24 cellular contexts compared by ENCODE assay signal in the genomic region with DNA sequence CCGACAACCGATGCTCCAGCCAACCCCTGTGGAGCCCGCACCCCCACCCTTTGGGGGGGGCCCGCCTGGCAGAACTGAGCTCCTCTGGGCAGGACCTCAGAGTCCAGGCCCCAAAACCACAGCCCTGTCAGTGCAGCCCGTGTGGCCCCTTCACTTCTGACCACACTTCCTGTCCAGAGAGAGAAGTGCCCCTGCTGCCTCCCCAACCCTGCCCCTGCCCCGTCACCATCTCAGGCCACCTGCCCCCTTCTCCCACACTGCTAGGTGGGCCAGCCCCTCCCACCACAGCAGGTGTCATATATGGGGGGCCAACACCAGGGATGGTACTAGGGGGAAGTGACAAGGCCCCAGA. TPM values are rescaled to one million over a fixed set of nuclear protein-coding genes. Genes with fewer than 3 reads are reported as not detected.
DNase-seq lines count a peak whose midpoint lies in the region; ATAC-seq, FAIRE-seq and TF ChIP-seq lines count a peak whose summit lies in the region.
"Had no signal": no experiment of that assay in that cellular context is flagged by ENCODE, and none has a peak within 500 bp of the region (broad histone marks: within the 10 kb centered on the region; RNA-seq: fewer than 3 reads in every experiment).

No MANE protein-coding gene starts in this region.

- H3K4me2 ChIP-seq in HepG2 (ENCODE audit: low read depth, low read length) = no peak overlapping the region
- no peak overlapping the region for H3K4me2 ChIP-seq in H1 (ENCODE audit: insufficient read depth in 1 of 2, low read depth in 2 of 2, low read length in 2 of 2)
- no peak overlapping the region for H3K4me2 ChIP-seq in osteoblast (ENCODE audit: insufficient read depth, low read length)

- 76% methylated on average over 6 of the region's 6 CpGs for WGBS in liver
- WGBS in HepG2 (ENCODE audit: low lambda C conversion rate) = 52% methylated on average over 5 of the region's 6 CpGs
- WGBS in H1 (ENCODE audit: extremely low coverage in 1 of 2, insufficient coverage in 1 of 2, insufficient read length in 1 of 2, insufficient replicate concordance in 2 of 2, low coverage in 1 of 2, low lambda C conversion rate in 2 of 2, missing lambda C conversion rate in 1 of 2), 2 experiments = 63% methylated on average over 1 of the region's 6 CpGs; no CpG with 5 or more reads in 1 of the 2 experiments

- H2AK5ac ChIP-seq in H1 (ENCODE audit: low read depth, low read length) = no peak overlapping the region

- CTCF ChIA-PET in HepG2 (lab: Yijun Ruan, JAX; ENCODE audit: low intra/inter-chr PET ratio, low total read pairs) (no interaction called here), H1 (lab: Charles Lee; ENCODE audit: partially characterized antibody) (interaction anchor here (0.5 to 15.4 kb wide), 12 partner anchors 7 to 209 kb away, joined by 3 to 210 read pairs (median 14); a partner anchor contains a TSS)

- no peak overlapping the region for H2BK12ac ChIP-seq in H1 (ENCODE audit: low read depth, low read length)

- H4K8ac ChIP-seq in H1 (ENCODE audit: extremely low read depth, insufficient read depth, low read length) = no peak overlapping the region

- H3K23me2 ChIP-seq in H1 (ENCODE audit: low read depth, low read length) = peaks cover 2% of the 10 kb centered on the region; the same call in 1 of the 2 replicates

- H2AFZ ChIP-seq in HepG2 (ENCODE audit: low read length) (no peak overlapping the region), H1 (ENCODE audit: low read length) (no peak overlapping the region), osteoblast (ENCODE audit: low read length) (no peak overlapping the region)

- TF ChIP-seq CTCF in liver (IDR thresholded peaks at IDR 0.05; ENCODE audit: low read depth, low read length, missing input control) = no peak
- TF ChIP-seq CTCF in HepG2 (CRISPR knock-in tag; IDR thresholded peaks at IDR 0.05) = no peak
- TF ChIP-seq CTCF in H1 (IDR thresholded peaks at IDR 0.05; ENCODE audit: control extremely low read depth in 1 of 3, insufficient read depth in 1 of 3, low read depth in 1 of 3, low read length in 3 of 3) = no peak
- TF ChIP-seq CTCF in osteoblast (IDR thresholded peaks at IDR 0.05; ENCODE audit: extremely low read depth, low read depth, low read length) = no peak
- no peak for TF ChIP-seq CTCF in upper lobe of right lung (IDR thresholded peaks at IDR 0.05)

- H3K9me3 ChIP-seq in liver (ENCODE audit: control insufficient read depth in 4 of 4, low read length in 3 of 4) = no peaks in the 10 kb centered on the region
- H3K9me3 ChIP-seq in HepG2 (ENCODE audit: low read length) = no peaks in the 10 kb centered on the region
- H3K9me3 ChIP-seq in H1 (ENCODE audit: insufficient read depth in 2 of 2, low read depth in 1 of 2, low read length in 1 of 2) = no peaks in the 10 kb centered on the region
- H3K9me3 ChIP-seq in osteoblast (ENCODE audit: low read depth, low read length) = no peaks in the 10 kb centered on the region
- no peaks in the 10 kb centered on the region for H3K9me3 ChIP-seq in upper lobe of right lung
- H3K9me3 ChIP-seq: BE2C, SJCRH30 had no signal

- H3K14ac ChIP-seq in H1 (ENCODE audit: insufficient read length) = no peak overlapping the region

- H3K23ac ChIP-seq in H1 (ENCODE audit: insufficient read length) = no peak overlapping the region

- H3K4me1 ChIP-seq in liver (ENCODE audit: control insufficient read depth in 4 of 4, insufficient read depth in 4 of 4, low read length in 3 of 4) (peaks cover 7 to 19% (median 16%) of the 10 kb centered on the region in 4 donors), HepG2 (ENCODE audit: insufficient read depth, low read length) (peaks cover 55% of the 10 kb centered on the region), H1 (replicated peaks in 1 of 4; ENCODE audit: control insufficient read depth in 3 of 4, insufficient read depth in 4 of 4, low read length in 3 of 4) (peaks cover 16 to 53% (median 32%) of the 10 kb centered on the region in 4 experiments), osteoblast (ENCODE audit: insufficient read depth, low read length) (peaks cover 24% of the 10 kb centered on the region), upper lobe of right lung (peaks cover 18% of the 10 kb centered on the region)

- 0 out of 2 replicates have a peak overlapping the region, but pooled peaks have one; percentile 79 for H2BK5ac ChIP-seq in H1 (ENCODE audit: low read depth, low read length)

- TF ChIP-seq POLR2A in HepG2 (IDR thresholded peaks at IDR 0.05; ENCODE audit: insufficient read depth in 1 of 2, low read depth in 2 of 2, low read length in 2 of 2) (no peak), H1 (IDR thresholded peaks at IDR 0.05; ENCODE audit: control extremely low read depth in 1 of 2, low read depth in 2 of 2, low read length in 2 of 2) (no peak)

- intact Hi-C loops in HepG2 (cut with micrococcal nuclease; ENCODE audit: unreplicated experiment) (no loop called here), upper lobe of right lung (cut with DNase I) (no loop called here)

- H3K9ac ChIP-seq in liver (ENCODE audit: low read depth in 1 of 2, low read length in 2 of 2) (no peak overlapping the region), HepG2 (ENCODE audit: insufficient read depth, low read depth, low read length) (no peak overlapping the region), H1 (replicated peaks in 1 of 4; ENCODE audit: extremely low read depth in 1 of 4, low read depth in 3 of 4, low read length in 3 of 4) (no peak overlapping the region)

- BruUV-seq in HepG2 (replicated peaks; lab: Mats Ljungman, UMichigan) = no TSS peak

- no peak overlapping the region for H3K4ac ChIP-seq in H1 (replicated peaks; ENCODE audit: insufficient read length, low read depth, low read length)

- H3K36me3 ChIP-seq in liver (ENCODE audit: control insufficient read depth in 4 of 4, insufficient read depth in 3 of 4, low read depth in 1 of 4, low read length in 3 of 4) (no peaks in the 10 kb centered on the region), HepG2 (replicated peaks in 1 of 2; ENCODE audit: control insufficient read depth in 1 of 2, insufficient read depth in 2 of 2, low read length in 2 of 2) (no peaks in the 10 kb centered on the region), H1 (ENCODE audit: control insufficient read depth in 2 of 4, insufficient read depth in 4 of 4, low read length in 3 of 4) (no peaks in the 10 kb centered on the region; a peak in 1 of 8 replicates), osteoblast (ENCODE audit: insufficient read depth, low read length) (no peaks in the 10 kb centered on the region), upper lobe of right lung (no peaks in the 10 kb centered on the region)
- H3K36me3 ChIP-seq: BE2C had no signal

- in situ Hi-C loops in HepG2 (cut with HindIII; ENCODE audit: extremely low pct_ligation_motif_present, low pct_unique_long_range_greater_than_20kb) = no loop called here

- H3K27me3 ChIP-seq in liver (ENCODE audit: control insufficient read depth in 4 of 4, insufficient read depth in 4 of 4, low read length in 3 of 4) = no peaks in the 10 kb centered on the region
- H3K27me3 ChIP-seq in HepG2 (ENCODE audit: control insufficient read depth in 1 of 2, insufficient read depth in 2 of 2, low read length in 2 of 2) = peaks cover 2 to 33% of the 10 kb centered on the region in 2 experiments; a peak in 4 of 5 replicates
- no peaks in the 10 kb centered on the region for H3K27me3 ChIP-seq in H1 (replicated peaks in 1 of 4; ENCODE audit: control insufficient read depth in 3 of 4, extremely low read depth in 1 of 4, insufficient read depth in 3 of 4, low read length in 3 of 4)
- H3K27me3 ChIP-seq in osteoblast (ENCODE audit: insufficient read depth, low read length) = peaks cover 8% of the 10 kb centered on the region
- peaks cover 6% of the 10 kb centered on the region for H3K27me3 ChIP-seq in upper lobe of right lung
- H3K27me3 ChIP-seq: BE2C, SJCRH30 had no signal

- TF ChIP-seq RAD21 in liver (IDR thresholded peaks at IDR 0.05) = no peak
- TF ChIP-seq RAD21 in HepG2 (CRISPR knock-in tag; IDR thresholded peaks at IDR 0.05) = no peak
- TF ChIP-seq RAD21 in H1 (IDR thresholded peaks at IDR 0.05 in 1 of 2, conservative IDR thresholded peaks at IDR 0.05 in 1 of 2; ENCODE audit: low read depth in 2 of 2, low read length in 2 of 2) = no peak

- ATAC-seq in HepG2 (no peak), upper lobe of right lung (no peak)
- ATAC-seq: K562 had no signal

- no peak for DNase-seq in HepG2 (ENCODE audit: low spot score)
- no peak for DNase-seq in H1 (ENCODE audit: low read depth in 1 of 2, low spot score in 2 of 2)
- peak; percentile 67 for DNase-seq in osteoblast (ENCODE audit: insufficient read length, low spot score, missing footprints)
- DNase-seq in upper lobe of right lung = peak; percentile 64
- no peak for DNase-seq in NCI-H2029 treated with DMSO at 0.1 percent for 48 hours (lab: John Stamatoyannopoulos, UW)
- no peak for DNase-seq in activated naive CD4-positive, alpha-beta T cell treated with Interleukin-2 at 50 U/mL for 16 hours
- DNase-seq in HuH-7.5 (ENCODE audit: low spot score) = no peak
- DNase-seq: BE2C, EL, GF-D8, MM.1S, NCI-H1105, NCI-H2081, NCI-H2171, NCI-H345, NCI-H524, NCI-H774, OCI-M1, SJCRH30 had no signal

- no peaks in the 10 kb centered on the region for H3K79me1 ChIP-seq in H1 (ENCODE audit: low read depth, low read length)

- H4K5ac ChIP-seq in H1 (ENCODE audit: insufficient read length, low read depth, low read length) = no peak overlapping the region

- H4K91ac ChIP-seq in H1 (replicated peaks; ENCODE audit: insufficient read length, low read length) = no peak overlapping the region

- H2BK15ac ChIP-seq in H1 (ENCODE audit: low read length) = peak overlapping the region; percentile 3; the same call in 1 of the 2 replicates

- TF ChIP-seq EP300 in HepG2 (IDR thresholded peaks at IDR 0.05; ENCODE audit: low read depth in 2 of 2, low read length in 2 of 2) = no peak
- TF ChIP-seq EP300 in HepG2 (CRISPR knock-in tag; IDR thresholded peaks at IDR 0.05; ENCODE audit: borderline replicate concordance) = no peak
- no peak for TF ChIP-seq EP300 in H1 (IDR thresholded peaks at IDR 0.05; ENCODE audit: borderline replicate concordance in 1 of 2, low read depth in 2 of 2, low read length in 2 of 2)

- FAIRE-seq in HepG2 (lab: Jason Lieb, UNC) (no peak), H1 (lab: Jason Lieb, UNC) (no peak)
- FAIRE-seq: GM19239, H54, K562, RCC 7860 had no signal

- H2BK120ac ChIP-seq in H1 (replicated peaks; ENCODE audit: low read depth, low read length) = no peak overlapping the region

- H3K4me3 ChIP-seq in liver (ENCODE audit: low read depth in 1 of 3, low read length in 3 of 3) = no peak overlapping the region
- H3K4me3 ChIP-seq in HepG2 (replicated peaks in 1 of 3; ENCODE audit: insufficient read depth in 1 of 3, low read depth in 2 of 3, low read length in 3 of 3) = no peak overlapping the region
- no peak overlapping the region for H3K4me3 ChIP-seq in H1 (ENCODE audit: extremely low read depth in 1 of 4, insufficient read depth in 2 of 4, low read depth in 3 of 4, low read length in 4 of 4)
- no peak overlapping the region for H3K4me3 ChIP-seq in osteoblast (ENCODE audit: insufficient read depth, low read length)
- no peak overlapping the region for H3K4me3 ChIP-seq in upper lobe of right lung
- H3K4me3 ChIP-seq: K562, SJCRH30 had no signal

- H4K20me1 ChIP-seq in HepG2 (ENCODE audit: insufficient read depth, low read length) (no peaks in the 10 kb centered on the region), H1 (replicated peaks in 1 of 2; ENCODE audit: control insufficient read depth in 1 of 2, insufficient read depth in 2 of 2, low read length in 2 of 2) (no peaks in the 10 kb centered on the region), osteoblast (ENCODE audit: insufficient read depth, low read length) (no peaks in the 10 kb centered on the region)

- no peak overlapping the region for H2BK20ac ChIP-seq in H1 (ENCODE audit: low read length)

- no peak overlapping the region for H3K56ac ChIP-seq in H1 (replicated peaks; ENCODE audit: insufficient read length, low read depth, low read length)

- POLR2A ChIA-PET in HepG2 (lab: Yijun Ruan, JAX) (no interaction called here), H1 (lab: Charles Lee; ENCODE audit: partially characterized antibody) (interaction anchor here (1.1 kb wide), 1 partner anchor 31 kb away, joined by 3 read pairs; no protein-coding TSS in a partner anchor)

- no peaks in the 10 kb centered on the region for H3K79me2 ChIP-seq in HepG2 (ENCODE audit: insufficient read depth, low read length)
- H3K79me2 ChIP-seq in H1 (ENCODE audit: control insufficient read depth in 1 of 2, insufficient read depth in 2 of 2, low read length in 2 of 2) = no peaks in the 10 kb centered on the region
- H3K79me2 ChIP-seq in osteoblast (ENCODE audit: insufficient read depth, low read length) = no peaks in the 10 kb centered on the region

- H3K27ac ChIP-seq in liver (ENCODE audit: low read depth in 1 of 2, low read length in 2 of 2) = peak overlapping the region; percentile 12 to 23
- no peak overlapping the region for H3K27ac ChIP-seq in HepG2 (ENCODE audit: extremely low read length, insufficient read depth, low read length)
- H3K27ac ChIP-seq in H1 (ENCODE audit: low read depth, low read length) = no peak overlapping the region
- H3K27ac ChIP-seq in osteoblast (ENCODE audit: low read depth, low read length) = no peak overlapping the region
- no peak overlapping the region for H3K27ac ChIP-seq in upper lobe of right lung
- H3K27ac ChIP-seq: SJCRH30 had no signal

- H3K18ac ChIP-seq in H1 (ENCODE audit: extremely low read depth, low read length) = no peak overlapping the region

RNA-seq across cellular contexts. Expression of a gene that starts 17.9 kb away (rescaled TPM):
- total RNA-seq in liver (10 to 100 TPM; 10.7 to 11.0 TPM), HepG2 (2016; rRNA removed; fragmentation: Illumina TruSeq; extraction: Trizol) (0.41 and 1.1 TPM in 2 replicates), osteoblast (under 0.01 and 0.29 TPM in 2 replicates), upper lobe of right lung (0.78 TPM)
- polyA plus RNA-seq in liver (10 to 100 TPM in 1 of 2 donors, 1 to 10 TPM in 1; 6.9 to 10.3 TPM), HepG2 (2011; rRNA removed) (1.8 and 2.7 TPM in 2 replicates), H1 (2011; rRNA removed) (10.3 and 19.4 TPM in 2 replicates)
- 0.10 TPM in 1 of 2 replicates, not detected in the other for total RNA-seq in HepG2 (2016; cell fraction: cytosol; rRNA removed; fragmentation: Illumina TruSeq; extraction: Trizol; ENCODE audit: low read depth)
- total RNA-seq in HepG2 (2016; cell fraction: insoluble cytoplasmic fraction; rRNA removed; fragmentation: Illumina TruSeq; extraction: Trizol) = 0.30 and 1.4 TPM in 2 replicates
- 0.21 and 0.40 TPM in 2 replicates for total RNA-seq in HepG2 (2016; cell fraction: membrane; rRNA removed; fragmentation: Illumina TruSeq; extraction: Trizol)
- 1.3 and 1.6 TPM in 2 replicates for total RNA-seq in HepG2 (2016; cell fraction: nucleus; rRNA removed; fragmentation: Illumina TruSeq; extraction: Trizol)
- 1.9 and 2.8 TPM in 2 replicates for polyA plus RNA-seq in HepG2 (2011; cell fraction: cytosol; rRNA removed)
- 1.5 and 2.5 TPM in 2 replicates for polyA plus RNA-seq in HepG2 (2011; cell fraction: nucleus; rRNA removed)
- 0.27 and 1.0 TPM in 2 replicates for polyA plus RNA-seq in HepG2 (2012)
- 0.11 and 0.15 TPM in 2 replicates for polyA plus RNA-seq in HepG2 (2016; cell fraction: cytosol; fragmentation: Illumina TruSeq; extraction: Trizol; ENCODE audit: low read depth)
- 0.46 and 0.72 TPM in 2 replicates for polyA plus RNA-seq in HepG2 (2016; cell fraction: insoluble cytoplasmic fraction; fragmentation: Illumina TruSeq; extraction: Trizol; ENCODE audit: low read depth)
- polyA plus RNA-seq in HepG2 (2016; cell fraction: membrane; fragmentation: Illumina TruSeq; extraction: Trizol; ENCODE audit: low read depth) = 0.15 and 0.29 TPM in 2 replicates
- polyA plus RNA-seq in HepG2 (2016; cell fraction: nucleus; fragmentation: Illumina TruSeq; extraction: Trizol; ENCODE audit: insufficient read depth, low read depth) = 4.1 and 4.2 TPM in 2 replicates
- 0.07 and 4.0 TPM in 2 replicates for polyA minus RNA-seq in HepG2 (2011; rRNA and poly(A)+ RNA removed; ENCODE audit: low replicate concordance)
- polyA minus RNA-seq in HepG2 (2011; cell fraction: cytosol; rRNA and poly(A)+ RNA removed) = 1.2 and 1.3 TPM in 2 replicates
- polyA minus RNA-seq in HepG2 (2011; cell fraction: nucleus; rRNA and poly(A)+ RNA removed) = 0.39 and 0.62 TPM in 2 replicates
- 8.1 TPM in 2 replicates for total RNA-seq in H1 (2021; fragmentation: NEBNext Ultra II Directional; extraction: Animal tissue kit (Norgen Biotek cat#: 25700))
- 13.8 TPM for polyA plus RNA-seq in H1 (2011; cell fraction: cytosol; rRNA removed)
- 13.1 TPM for polyA plus RNA-seq in H1 (2011; cell fraction: nucleus; rRNA removed)
- polyA plus RNA-seq in H1 (2012, experiment 1 of 2) = 5.7 to 12.2 TPM (median 10.3 TPM) in 4 replicates
- 8.0 TPM for polyA plus RNA-seq in H1 (2012, experiment 2 of 2)
- polyA plus RNA-seq in H1 (2013, experiment 1 of 2) = 13.1 TPM
- 13.5 TPM for polyA plus RNA-seq in H1 (2013, experiment 2 of 2)
- 4.4 and 5.9 TPM in 2 replicates for polyA minus RNA-seq in H1 (2011; rRNA and poly(A)+ RNA removed)
- 4.4 TPM for polyA minus RNA-seq in H1 (2011; cell fraction: cytosol; rRNA and poly(A)+ RNA removed)
- 5.5 TPM for polyA minus RNA-seq in H1 (2011; cell fraction: nucleus; rRNA and poly(A)+ RNA removed)

Comparison
In these comparisons a context has a peak if more than half of its experiments do, and no peak if none do; other contexts are left out.
1. H3K27ac ChIP-seq: peak in liver (2 of 2); none in HepG2 (single experiment), H1 (single experiment), osteoblast (single experiment) and upper lobe of right lung (single experiment).
2. DNase-seq: peak in osteoblast (single experiment) and upper lobe of right lung (single experiment); none in HepG2 (single experiment), H1 (0 of 2), NCI-H2029 treated with DMSO at 0.1 percent for 48 hours (single experiment), activated naive CD4-positive, alpha-beta T cell treated with Interleukin-2 at 50 U/mL for 16 hours (single experiment) and HuH-7.5 (single experiment).